9 cellular contexts compared by ENCODE assay signal in genomic region chr7:81111358-81111757, GRCh38.
DNase-seq lines count a peak whose midpoint lies in the region; ATAC-seq and TF ChIP-seq lines count a peak whose summit lies in the region.
"Had no signal": no experiment of that assay in that cellular context is flagged by ENCODE, and none has a peak within 500 bp of the region (broad histone marks: within the 10 kb centered on the region; RNA-seq: fewer than 3 reads in every experiment).

No MANE protein-coding gene starts in this region.

- DNase-seq in Caki2 (ENCODE audit: low read depth) (peak; percentile 10), Panc1 (ENCODE audit: low read depth, low spot score) (peak; percentile 84), epithelial cell of proximal tubule (ENCODE audit: low read depth) (peak; percentile 86), omental fat pad (ENCODE audit: low spot score) (no peak), upper lobe of right lung (no peak), testis (no peak)
- DNase-seq in activated CD4-positive, alpha-beta T cell treated with anti-CD3 and anti-CD28 coated beads, Interleukin-2, amount 50 U/mL, for 4 hours = no peak
- DNase-seq: Calu3 had no signal

- peaks cover 25% of the 10 kb centered on the region for H3K4me1 ChIP-seq in Panc1 (ENCODE audit: control insufficient read depth, insufficient read depth, low read length)
- no peaks in the 10 kb centered on the region for H3K4me1 ChIP-seq in upper lobe of right lung
- no peaks in the 10 kb centered on the region for H3K4me1 ChIP-seq in testis

- H3K27me3 ChIP-seq in Panc1 (ENCODE audit: control insufficient read depth, insufficient read depth, low read length) (no peaks in the 10 kb centered on the region), upper lobe of right lung (no peaks in the 10 kb centered on the region), testis (no peaks in the 10 kb centered on the region)

- TF ChIP-seq CTCF in Panc1 (IDR thresholded peaks at IDR 0.05) (no peak), epithelial cell of proximal tubule (conservative IDR thresholded peaks at IDR 0.05; ENCODE audit: low read depth, low read length) (no peak), omental fat pad (IDR thresholded peaks at IDR 0.05) (no peak), upper lobe of right lung (IDR thresholded peaks at IDR 0.05) (no peak), testis (IDR thresholded peaks at IDR 0.05) (no peak)

- WGBS in testis, 2 donors = 77 to 79% methylated on average over 1 of the region's 1 CpG

- peaks cover 28% of the 10 kb centered on the region; the same call in 1 of the 2 replicates for H3K9me3 ChIP-seq in Panc1 (ENCODE audit: control insufficient read depth, insufficient read depth, low read depth, low read length)
- no peaks in the 10 kb centered on the region for H3K9me3 ChIP-seq in upper lobe of right lung
- no peaks in the 10 kb centered on the region for H3K9me3 ChIP-seq in testis

- BruUV-seq in Panc1 (replicated peaks; lab: Mats Ljungman, UMichigan) = no TSS peak

- H3K27ac ChIP-seq in Panc1 (ENCODE audit: low read length) = peak overlapping the region; percentile 98
- no peak overlapping the region for H3K27ac ChIP-seq in upper lobe of right lung
- no peak overlapping the region for H3K27ac ChIP-seq in testis

- CTCF ChIA-PET in Panc1 (lab: Charles Lee) = no interaction called here

- H3K4me3 ChIP-seq in Panc1 (ENCODE audit: low read depth in 2 of 2, low read length in 2 of 2) (no peak overlapping the region), epithelial cell of proximal tubule (ENCODE audit: low read depth, low read length) (no peak overlapping the region), upper lobe of right lung (no peak overlapping the region), testis (no peak overlapping the region)

- peak; percentile 85 for ATAC-seq in Panc1
- ATAC-seq in omental fat pad (ENCODE audit: low FRiP score) = peak; percentile 76
- ATAC-seq in GM18868 (IDR thresholded peaks at IDR 0.05; ENCODE audit: unreplicated experiment) = no peak
- no peak for ATAC-seq in upper lobe of right lung

- no peak for TF ChIP-seq POLR2A in testis (IDR thresholded peaks at IDR 0.05)

- intact Hi-C loops in Panc1 (cut with micrococcal nuclease; ENCODE audit: unreplicated experiment) = loop anchor here (10.0 kb wide), 1 partner anchor 187 kb away; no protein-coding TSS in a partner anchor
- intact Hi-C loops in upper lobe of right lung (cut with DNase I) = no loop called here
- intact Hi-C loops in testis (cut with DNase I; ENCODE audit: low total_unique reads) = no loop called here

- POLR2A ChIA-PET in Panc1 (lab: Charles Lee) = no interaction called here

- H3K36me3 ChIP-seq in Panc1 (ENCODE audit: control insufficient read depth, insufficient read depth, low read length) = no peaks in the 10 kb centered on the region
- H3K36me3 ChIP-seq in upper lobe of right lung = no peaks in the 10 kb centered on the region
- H3K36me3 ChIP-seq in testis (ENCODE audit: low read depth, missing control alignments) = no peaks in the 10 kb centered on the region

- in situ Hi-C loops in Caki2 (cut with HindIII; ENCODE audit: low pct_unique_long_range_greater_than_20kb, low sequenced_read_pairs) = no loop called here
- in situ Hi-C loops in Panc1 (cut with HindIII; ENCODE audit: low pct_unique_long_range_greater_than_20kb, low sequenced_read_pairs) = no loop called here

Comparison
In these comparisons a context has a peak if more than half of its experiments do, and no peak if none do; other contexts are left out.
1. DNase-seq: peak in Caki2 (single experiment), Panc1 (single experiment) and epithelial cell of proximal tubule (single experiment); none in omental fat pad (single experiment), activated CD4-positive, alpha-beta T cell treated with anti-CD3 and anti-CD28 coated beads, Interleukin-2, amount 50 U/mL, for 4 hours (0 of 2), upper lobe of right lung (single experiment) and testis (single experiment).
2. ATAC-seq: peak in Panc1 (single experiment) and omental fat pad (single experiment); none in GM18868 (single experiment) and upper lobe of right lung (single experiment).